In the genomic region with DNA sequence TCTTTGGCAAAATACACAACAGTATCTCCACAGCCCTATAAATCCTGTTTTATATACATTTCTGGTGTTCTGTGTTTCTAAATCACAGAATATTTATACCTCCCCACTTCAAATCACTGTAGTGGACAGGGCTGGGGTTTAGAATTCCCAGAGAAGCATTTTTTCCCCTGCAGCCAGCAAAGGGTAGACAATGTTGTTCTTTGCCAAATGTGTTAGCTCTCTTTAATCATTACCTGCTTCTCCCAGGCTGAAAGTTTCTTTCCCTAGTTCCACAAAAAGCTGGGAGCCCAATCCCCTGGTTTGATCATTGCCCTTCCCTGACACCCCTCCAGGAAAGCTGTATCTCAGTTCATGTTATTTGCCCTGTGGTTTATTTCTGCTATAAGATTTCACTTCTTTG, we compare ENCODE assay signal across 24 cellular contexts.
DNase-seq lines count a peak whose midpoint lies in the region; ATAC-seq, FAIRE-seq and TF ChIP-seq lines count a peak whose summit lies in the region.
"Had no signal": no experiment of that assay in that cellular context is flagged by ENCODE, and none has a peak within 500 bp of the region (broad histone marks: within the 10 kb centered on the region; RNA-seq: fewer than 3 reads in every experiment).

No MANE protein-coding gene starts in this region.

- no peak overlapping the region for H4K8ac ChIP-seq in trophoblast cell (ENCODE audit: low read depth, low read length)

- H4K12ac ChIP-seq in trophoblast cell (ENCODE audit: low read depth, low read length) = no peak overlapping the region

- H3K36me3 ChIP-seq in liver (ENCODE audit: control insufficient read depth in 4 of 4, insufficient read depth in 3 of 4, low read depth in 1 of 4, low read length in 3 of 4) (no peaks in the 10 kb centered on the region), HepG2 (replicated peaks in 1 of 2; ENCODE audit: control insufficient read depth in 1 of 2, insufficient read depth in 2 of 2, low read length in 2 of 2) (no peaks in the 10 kb centered on the region), trophoblast cell (ENCODE audit: control insufficient read depth in 1 of 2, insufficient read depth in 2 of 2, low read length in 2 of 2) (no peaks in the 10 kb centered on the region)
- no peaks in the 10 kb centered on the region for H3K36me3 ChIP-seq in effector memory CD4-positive, alpha-beta T cell (ENCODE audit: control insufficient read depth, insufficient read depth, low read length)
- H3K36me3 ChIP-seq: BE2C, SJSA1 had no signal

- in situ Hi-C loops in HepG2 (cut with HindIII; ENCODE audit: extremely low pct_ligation_motif_present, low pct_unique_long_range_greater_than_20kb) = no loop called here

- TF ChIP-seq POLR2A in HepG2 (IDR thresholded peaks at IDR 0.05; ENCODE audit: insufficient read depth in 1 of 2, low read depth in 2 of 2, low read length in 2 of 2) = no peak

- H4K91ac ChIP-seq in trophoblast cell (ENCODE audit: low read depth, low read length) = peak overlapping the region; percentile 24

- no peak for ATAC-seq in HepG2
- ATAC-seq: HCT116, Right ventricle myocardium inferior had no signal

- no peaks in the 10 kb centered on the region for H3K27me3 ChIP-seq in liver (ENCODE audit: control insufficient read depth in 4 of 4, insufficient read depth in 4 of 4, low read length in 3 of 4)
- H3K27me3 ChIP-seq in HepG2 (ENCODE audit: control insufficient read depth in 1 of 2, insufficient read depth in 2 of 2, low read length in 2 of 2) = no peaks in the 10 kb centered on the region
- no peaks in the 10 kb centered on the region for H3K27me3 ChIP-seq in trophoblast cell (ENCODE audit: insufficient read depth, low read length)
- H3K27me3 ChIP-seq in effector memory CD4-positive, alpha-beta T cell (replicated peaks; ENCODE audit: control insufficient read depth, insufficient read depth, low read length, poor library complexity, severe bottlenecking) = no peaks in the 10 kb centered on the region
- H3K27me3 ChIP-seq: BE2C, SJSA1 had no signal

- FAIRE-seq in HepG2 (lab: Jason Lieb, UNC) = no peak
- FAIRE-seq: GM19239 had no signal

- H3K4me1 ChIP-seq in liver (ENCODE audit: control insufficient read depth in 4 of 4, insufficient read depth in 4 of 4, low read length in 3 of 4) = peaks cover 0 to 8% (median 7%) of the 10 kb centered on the region in 4 donors
- no peaks in the 10 kb centered on the region for H3K4me1 ChIP-seq in HepG2 (ENCODE audit: insufficient read depth, low read length)
- no peaks in the 10 kb centered on the region for H3K4me1 ChIP-seq in trophoblast cell (ENCODE audit: control insufficient read depth in 1 of 2, insufficient read depth in 2 of 2, low read length in 2 of 2)
- no peaks in the 10 kb centered on the region for H3K4me1 ChIP-seq in effector memory CD4-positive, alpha-beta T cell (ENCODE audit: control insufficient read depth, insufficient read depth, low read length, poor library complexity, severe bottlenecking)
- H3K4me1 ChIP-seq: BE2C, SJSA1 had no signal

- peak overlapping the region; percentile 23 to 50 for H3K27ac ChIP-seq in liver (ENCODE audit: low read depth in 1 of 2, low read length in 2 of 2)
- no peak overlapping the region for H3K27ac ChIP-seq in HepG2 (ENCODE audit: extremely low read length, insufficient read depth, low read length)
- H3K27ac ChIP-seq in trophoblast cell (ENCODE audit: low read depth, low read length) = no peak overlapping the region
- no peak overlapping the region for H3K27ac ChIP-seq in effector memory CD4-positive, alpha-beta T cell (ENCODE audit: insufficient read depth, low read length, poor library complexity, severe bottlenecking)
- H3K27ac ChIP-seq: HL-60, PC-9, SJSA1 had no signal

- H3K9ac ChIP-seq in liver (ENCODE audit: low read depth in 1 of 2, low read length in 2 of 2) (peak overlapping the region in 1 of 2 donors; percentile 47), HepG2 (ENCODE audit: insufficient read depth, low read depth, low read length) (no peak overlapping the region), trophoblast cell (ENCODE audit: low read length) (no peak overlapping the region)

- no peak overlapping the region for H2BK12ac ChIP-seq in trophoblast cell (ENCODE audit: low read length)

- H3K79me1 ChIP-seq in trophoblast cell (ENCODE audit: low read length) = no peaks in the 10 kb centered on the region

- no peak overlapping the region for H2AK5ac ChIP-seq in trophoblast cell (ENCODE audit: low read length)

- H3K4me3 ChIP-seq in liver (ENCODE audit: low read depth in 1 of 3, low read length in 3 of 3) (no peak overlapping the region), HepG2 (replicated peaks in 1 of 3; ENCODE audit: insufficient read depth in 1 of 3, low read depth in 2 of 3, low read length in 3 of 3) (no peak overlapping the region), fibroblast of villous mesenchyme (ENCODE audit: low read depth, low read length) (no peak overlapping the region), trophoblast cell (ENCODE audit: low read depth, low read length) (no peak overlapping the region)
- H3K4me3 ChIP-seq in effector memory CD4-positive, alpha-beta T cell (ENCODE audit: insufficient read depth, low read depth, low read length, poor library complexity, severe bottlenecking) = no peak overlapping the region
- H3K4me3 ChIP-seq: PC-9, SJSA1 had no signal

- DNase-seq in HepG2 (ENCODE audit: low spot score) (no peak), fibroblast of villous mesenchyme (ENCODE audit: low read depth) (peak; percentile 6), trophoblast cell (no peak), NCI-H2029 treated with DMSO at 0.1 percent for 48 hours (lab: John Stamatoyannopoulos, UW) (no peak), Kasumi-1 (lab: John Stamatoyannopoulos, UW) (no peak)
- no peak for DNase-seq in effector memory CD4-positive, alpha-beta T cell
- DNase-seq: 8988T; ACHN; BE2C; CD4-positive, CD25-positive, alpha-beta regulatory T cell; DMS153; NCI-H1092 treated with DMSO at 0.1 percent for 48 hours; NCI-H1436; NCI-H187; NCI-H446; NCI-H524 treated with DMSO at 0.1 percent for 48 hours; NCI-H774; PC-9 had no signal

- TF ChIP-seq CTCF in liver (IDR thresholded peaks at IDR 0.05; ENCODE audit: low read depth, low read length, missing input control) (no peak), HepG2 (CRISPR knock-in tag; IDR thresholded peaks at IDR 0.05) (no peak), fibroblast of villous mesenchyme (IDR thresholded peaks at IDR 0.05; ENCODE audit: insufficient read depth, low read depth, low read length) (no peak)

- peak in 1 of 2 donors; percentile 17 for TF ChIP-seq RAD21 in liver (IDR thresholded peaks at IDR 0.05)
- no peak for TF ChIP-seq RAD21 in HepG2 (CRISPR knock-in tag; IDR thresholded peaks at IDR 0.05)

- H2AFZ ChIP-seq in HepG2 (ENCODE audit: low read length) (no peak overlapping the region), trophoblast cell (ENCODE audit: insufficient read depth, low read length, poor library complexity) (no peak overlapping the region)
- H2AFZ ChIP-seq: PC-9 had no signal

- peak overlapping the region; percentile 17 for H2BK120ac ChIP-seq in trophoblast cell (ENCODE audit: insufficient read depth, low read length, poor library complexity)

- H3K23ac ChIP-seq in trophoblast cell (ENCODE audit: low read length) = no peak overlapping the region

- H3K18ac ChIP-seq in trophoblast cell (ENCODE audit: low read length) = no peak overlapping the region

- CTCF ChIA-PET in HepG2 (lab: Yijun Ruan, JAX; ENCODE audit: low intra/inter-chr PET ratio, low total read pairs) = no interaction called here

- H2BK5ac ChIP-seq in trophoblast cell (ENCODE audit: low read depth, low read length, poor library complexity) = no peak overlapping the region

- no TSS peak for BruUV-seq in HepG2 (replicated peaks; lab: Mats Ljungman, UMichigan)

- H3K14ac ChIP-seq in trophoblast cell (ENCODE audit: low read length) = no peak overlapping the region

- no peaks in the 10 kb centered on the region for H3K9me3 ChIP-seq in liver (ENCODE audit: control insufficient read depth in 4 of 4, low read length in 3 of 4)
- peaks cover 67% of the 10 kb centered on the region for H3K9me3 ChIP-seq in HepG2 (ENCODE audit: low read length)
- H3K9me3 ChIP-seq in trophoblast cell (ENCODE audit: insufficient read depth, low read depth, low read length) = no peaks in the 10 kb centered on the region
- H3K9me3 ChIP-seq in effector memory CD4-positive, alpha-beta T cell (ENCODE audit: control insufficient read depth, low read length) = no peaks in the 10 kb centered on the region
- H3K9me3 ChIP-seq: BE2C, SJSA1 had no signal

- H3K79me2 ChIP-seq in HepG2 (ENCODE audit: insufficient read depth, low read length) = no peaks in the 10 kb centered on the region
- no peaks in the 10 kb centered on the region for H3K79me2 ChIP-seq in trophoblast cell (ENCODE audit: control insufficient read depth, insufficient read depth, low read length, poor library complexity)

- H3K4me2 ChIP-seq in HepG2 (ENCODE audit: low read depth, low read length) (no peak overlapping the region), trophoblast cell (ENCODE audit: low read length) (no peak overlapping the region)
- H3K4me2 ChIP-seq: PC-9 had no signal

- H3K4ac ChIP-seq in trophoblast cell (ENCODE audit: low read depth, low read length) = no peak overlapping the region

- intact Hi-C loops in HepG2 (cut with micrococcal nuclease; ENCODE audit: unreplicated experiment) = no loop called here

- POLR2A ChIA-PET in HepG2 (lab: Yijun Ruan, JAX) = no interaction called here

- no peak for TF ChIP-seq EP300 in HepG2 (IDR thresholded peaks at IDR 0.05; ENCODE audit: low read depth in 2 of 2, low read length in 2 of 2)
- no peak for TF ChIP-seq EP300 in HepG2 (CRISPR knock-in tag; IDR thresholded peaks at IDR 0.05; ENCODE audit: borderline replicate concordance)

- no peaks in the 10 kb centered on the region for H4K20me1 ChIP-seq in HepG2 (ENCODE audit: insufficient read depth, low read length)

TF ChIP-seq in liver, 16 proteins besides CTCF, POLR2A, EP300 and RAD21 (continues in another document):
- TF ChIP-seq, protein P1, sequence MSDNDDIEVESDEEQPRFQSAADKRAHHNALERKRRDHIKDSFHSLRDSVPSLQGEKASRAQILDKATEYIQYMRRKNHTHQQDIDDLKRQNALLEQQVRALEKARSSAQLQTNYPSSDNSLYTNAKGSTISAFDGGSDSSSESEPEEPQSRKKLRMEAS (IDR thresholded peaks at IDR 0.05) = no peak
- no peak for TF ChIP-seq YY1 (IDR thresholded peaks at IDR 0.05)
- TF ChIP-seq JUND (IDR thresholded peaks at IDR 0.05) = no peak
- TF ChIP-seq HNF4G (IDR thresholded peaks at IDR 0.05) = no peak
- TF ChIP-seq NR2F2 (IDR thresholded peaks at IDR 0.05) = no peak

TF ChIP-seq in HepG2, 621 proteins besides CTCF, POLR2A, EP300 and RAD21 (continues in another document):
- no peak for TF ChIP-seq ZNF367 (CRISPR knock-in tag; IDR thresholded peaks at IDR 0.05; ENCODE audit: borderline replicate concordance)
- no peak for TF ChIP-seq MEF2D (CRISPR knock-in tag; IDR thresholded peaks at IDR 0.05)
- TF ChIP-seq ZFP36L1 (CRISPR knock-in tag; IDR thresholded peaks at IDR 0.05) = no peak
- no peak for TF ChIP-seq SALL1 (CRISPR knock-in tag; IDR thresholded peaks at IDR 0.05)
- no peak for TF ChIP-seq GATAD1 (CRISPR knock-in tag; IDR thresholded peaks at IDR 0.05)

Comparison
In these comparisons a context has a peak if more than half of its experiments do, and no peak if none do; other contexts are left out.
1. H3K27ac ChIP-seq: peak in liver (2 of 2); none in HepG2 (single experiment), trophoblast cell (single experiment) and effector memory CD4-positive, alpha-beta T cell (single experiment).